26 cellular contexts compared by ENCODE assay signal in genomic region chr12:22356231-22356630, GRCh38. TPM values are rescaled to one million over a fixed set of nuclear protein-coding genes. Genes with fewer than 3 reads are reported as not detected.
"Had no signal": no experiment of that assay in that cellular context is flagged by ENCODE, and none has a peak within 500 bp of the region (broad histone marks: within the 10 kb centered on the region; RNA-seq: fewer than 3 reads in every experiment).

No MANE protein-coding gene starts in this region.

- H3K27ac Mint-ChIP-seq: dendritic cell treated with granulocyte-macrophage colony-stimulating factor and Interleukin-4, amounts not matched to agents 40 ng/mL and 50 ng/mL, for 4 days; effector memory CD8-positive, alpha-beta T cell; endodermal cell had no signal

- H3K4me3 Mint-ChIP-seq: dendritic cell treated with granulocyte-macrophage colony-stimulating factor and Interleukin-4, amounts not matched to agents 40 ng/mL and 50 ng/mL, for 4 days; effector memory CD8-positive, alpha-beta T cell; endodermal cell had no signal

- ATAC-seq: effector memory CD8-positive, alpha-beta T cell; esophagus mucosa; foreskin keratinocyte; gastrocnemius medialis; gastroesophageal sphincter; heart left ventricle; heart right ventricle had no signal

- H3K4me1 ChIP-seq: colonic mucosa, esophagus squamous epithelium, foreskin keratinocyte, gastrocnemius medialis, gastroesophageal sphincter, heart left ventricle, heart right ventricle had no signal

- H3K27me3 ChIP-seq: colonic mucosa, dorsolateral prefrontal cortex, esophagus muscularis mucosa, esophagus squamous epithelium, foreskin keratinocyte, gastrocnemius medialis, gastroesophageal sphincter, heart right ventricle had no signal

- DNase-seq: colonic mucosa; cortex of kidney; dermis blood vessel endothelial cell; dorsolateral prefrontal cortex; effector CD4-positive, alpha-beta T cell; effector CD8-positive, alpha-beta T cell; effector memory CD4-positive, alpha-beta T cell; effector memory CD8-positive, alpha-beta T cell; endodermal cell; erythroblast; esophagus squamous epithelium; foreskin fibroblast; foreskin keratinocyte; foreskin melanocyte; gastrocnemius medialis; glutamatergic neuron; head of caudate nucleus; heart left ventricle; heart right ventricle had no signal

- H3K27me3 Mint-ChIP-seq: dendritic cell treated with granulocyte-macrophage colony-stimulating factor and Interleukin-4, amounts not matched to agents 40 ng/mL and 50 ng/mL, for 4 days had no signal

- H3K4me3 ChIP-seq: colonic mucosa, coronary artery, dorsolateral prefrontal cortex, esophagus muscularis mucosa, esophagus squamous epithelium, gastrocnemius medialis, gastroesophageal sphincter, heart left ventricle, heart right ventricle had no signal

- H3K9me3 Mint-ChIP-seq: dendritic cell treated with granulocyte-macrophage colony-stimulating factor and Interleukin-4, amounts not matched to agents 40 ng/mL and 50 ng/mL, for 4 days; effector memory CD8-positive, alpha-beta T cell; endodermal cell had no signal

- H3K27ac ChIP-seq: colonic mucosa, coronary artery, dorsolateral prefrontal cortex, epithelial cell of prostate, esophagus muscularis mucosa, esophagus squamous epithelium, foreskin keratinocyte, gastrocnemius medialis, gastroesophageal sphincter, heart left ventricle, heart right ventricle had no signal

- H3K36me3 ChIP-seq: colonic mucosa, esophagus muscularis mucosa, esophagus squamous epithelium, gastrocnemius medialis, gastroesophageal sphincter, heart left ventricle, heart right ventricle had no signal

RNA-seq across cellular contexts. Expression of gene ST8SIA1, which starts 21.7 kb away (rescaled TPM):
- total RNA-seq: endothelial cell of umbilical vein had no signal
- polyA plus RNA-seq: endothelial cell of umbilical vein had no signal
